8 cellular contexts compared by ENCODE assay signal in genomic region chr1:66931548-66932124, GRCh38. TPM values are rescaled to one million over a fixed set of nuclear protein-coding genes. Genes with fewer than 3 reads are reported as not detected.
DNase-seq lines count a peak whose midpoint lies in the region; ATAC-seq and TF ChIP-seq lines count a peak whose summit lies in the region.

No MANE protein-coding gene starts in this region.

- peak overlapping the region; percentile 90 for H3K9ac ChIP-seq in SK-N-SH

- WGBS in SK-N-SH (ENCODE audit: low lambda C conversion rate): 40% methylated on average over 6 of the region's 6 CpGs
- 14 to 15% methylated on average over 6 of the region's 6 CpGs for WGBS in testis, 2 donors

- H3K4me3 Mint-ChIP-seq in WTC11: peak overlapping the region; percentile 94

- H3K36me3 ChIP-seq in SK-N-SH (replicated peaks in 1 of 2; ENCODE audit: control insufficient read depth in 1 of 2, insufficient read depth in 2 of 2, low read length in 1 of 2): peaks cover 21 to 24% of the 10 kb centered on the region in 2 experiments
- H3K36me3 ChIP-seq in testis (ENCODE audit: low read depth, missing control alignments): no peaks in the 10 kb centered on the region

- peaks cover 93% of the 10 kb centered on the region for H3K79me2 ChIP-seq in SK-N-SH (ENCODE audit: insufficient read depth)

- DNase-seq in SK-N-SH (no peak), WTC11 (ENCODE audit: low spot score) (no peak), testis (no peak), NCI-H2196 (lab: John Stamatoyannopoulos, UW; ENCODE audit: unreplicated experiment) (no peak), SK-N-DZ (ENCODE audit: low spot score) (no peak)

- CTCF ChIA-PET in SK-N-SH (lab: Yijun Ruan, JAX): interaction anchor here (0.6 kb wide), 1 partner anchor 83 kb away, joined by 3 read pairs; no protein-coding TSS in a partner anchor
- CTCF ChIA-PET in WTC11 (lab: Charles Lee): no interaction called here

- H3K9me3 Mint-ChIP-seq in WTC11: no peaks in the 10 kb centered on the region

- no peaks in the 10 kb centered on the region for H3K27me3 Mint-ChIP-seq in WTC11 (ENCODE audit: low read depth)

- no peak for ATAC-seq in SK-N-SH treated with all-trans-retinoic acid at 6 μM for 48 hours
- ATAC-seq in WTC11: no peak
- no peak for ATAC-seq in GM21423 (IDR thresholded peaks at IDR 0.05; ENCODE audit: unreplicated experiment)

- peak overlapping the region; percentile 91 for H3K27ac Mint-ChIP-seq in WTC11

- POLR2A ChIA-PET in SK-N-SH (lab: Yijun Ruan, JAX) (no interaction called here), WTC11 (lab: Charles Lee) (no interaction called here)

- no peaks in the 10 kb centered on the region for H3K9me2 ChIP-seq in SK-N-SH

- peak overlapping the region; percentile 82 for H3K4me2 ChIP-seq in SK-N-SH

- TF ChIP-seq EP300 in SK-N-SH (IDR thresholded peaks at IDR 0.05; ENCODE audit: borderline replicate concordance in 1 of 2, low read depth in 1 of 2, low read length in 1 of 2): no peak

- H3K9me3 ChIP-seq in SK-N-SH: no peaks in the 10 kb centered on the region
- no peaks in the 10 kb centered on the region for H3K9me3 ChIP-seq in testis

- H3F3A ChIP-seq in SK-N-SH (replicated peaks; ENCODE audit: insufficient read depth): peaks cover 15% of the 10 kb centered on the region

- intact Hi-C loops in testis (cut with DNase I; ENCODE audit: low total_unique reads): no loop called here

- no peak for TF ChIP-seq RAD21 in SK-N-SH (IDR thresholded peaks at IDR 0.05; ENCODE audit: low read length)

- H3K27me3 ChIP-seq in SK-N-SH (ENCODE audit: insufficient read depth): no peaks in the 10 kb centered on the region
- no peaks in the 10 kb centered on the region for H3K27me3 ChIP-seq in testis

- peak overlapping the region; percentile 86 to 89 for H3K4me3 ChIP-seq in SK-N-SH (ENCODE audit: low read depth in 2 of 2, low read length in 1 of 2)
- peak overlapping the region; percentile 82 for H3K4me3 ChIP-seq in iPS-11a (ENCODE audit: low read depth, low read length)
- peak overlapping the region; percentile 83 to 89 for H3K4me3 ChIP-seq in testis

- no peak for TF ChIP-seq POLR2A in testis (IDR thresholded peaks at IDR 0.05)

- no peak overlapping the region for H2AFZ ChIP-seq in SK-N-SH (ENCODE audit: low read depth)

- peaks cover 22 to 30% of the 10 kb centered on the region in 2 experiments for H3K4me1 ChIP-seq in SK-N-SH (ENCODE audit: control insufficient read depth in 1 of 2, insufficient read depth in 2 of 2, low read depth in 1 of 2, low read length in 1 of 2)
- peaks cover 9% of the 10 kb centered on the region for H3K4me1 ChIP-seq in testis

- peaks cover 28% of the 10 kb centered on the region for H4K20me1 ChIP-seq in SK-N-SH (ENCODE audit: insufficient read depth)

- H3K36me3 Mint-ChIP-seq in WTC11: no peaks in the 10 kb centered on the region

- H3K27ac ChIP-seq in SK-N-SH (ENCODE audit: low read depth in 2 of 2, low read length in 1 of 2) (peak overlapping the region; percentile 85 to 91), testis (peak overlapping the region; percentile 95 to 98)

- H3K4me1 Mint-ChIP-seq in WTC11: peaks cover 54% of the 10 kb centered on the region

- TF ChIP-seq CTCF in SK-N-SH (IDR thresholded peaks at IDR 0.05) (no peak), WTC11 (IDR thresholded peaks at IDR 0.05) (no peak), testis (IDR thresholded peaks at IDR 0.05) (no peak)

TF ChIP-seq in SK-N-SH, 30 proteins besides CTCF, POLR2A, EP300 and RAD21 (continues in another document):
- TF ChIP-seq ELF1 (IDR thresholded peaks at IDR 0.05) (no peak), GATA2 (CRISPR knock-in tag; IDR thresholded peaks at IDR 0.05) (no peak), NFIC (IDR thresholded peaks at IDR 0.05; ENCODE audit: borderline replicate concordance) (no peak)

TF ChIP-seq in SK-N-SH treated with all-trans-retinoic acid at 6 μM for 48 hours, 23 proteins besides CTCF, POLR2A, EP300 and RAD21:
- TF ChIP-seq OSR1 (CRISPR knock-in tag; IDR thresholded peaks at IDR 0.05) (no peak), BACH2 (CRISPR knock-in tag; IDR thresholded peaks at IDR 0.05; ENCODE audit: borderline replicate concordance) (no peak), RARB (CRISPR knock-in tag; IDR thresholded peaks at IDR 0.05) (no peak), ZNF70 (CRISPR knock-in tag; IDR thresholded peaks at IDR 0.05) (no peak), CREB5 (CRISPR knock-in tag; IDR thresholded peaks at IDR 0.05; ENCODE audit: low read depth) (no peak), ZNF8 (CRISPR knock-in tag; IDR thresholded peaks at IDR 0.05) (no peak)

TF ChIP-seq in WTC11, 78 proteins besides CTCF, POLR2A, EP300 and RAD21 (continues in another document):
- TF ChIP-seq ZNF532 (CRISPR knock-in tag; IDR thresholded peaks at IDR 0.05; ENCODE audit: borderline replicate concordance) (no peak), EMX1 (CRISPR knock-in tag; IDR thresholded peaks at IDR 0.05) (no peak), IRF1 (CRISPR knock-in tag; IDR thresholded peaks at IDR 0.05) (no peak), ETV6 (CRISPR knock-in tag; IDR thresholded peaks at IDR 0.05) (no peak), ERG (CRISPR knock-in tag; IDR thresholded peaks at IDR 0.05) (no peak), TP53 (CRISPR knock-in tag; IDR thresholded peaks at IDR 0.05) (no peak)

RNA-seq across cellular contexts. Expression of gene MIER1, which starts 6.8 kb away (rescaled TPM):
- 4.4 and 5.5 TPM in 2 replicates for polyA plus RNA-seq in SK-N-SH (2012; rRNA removed)
- 6.7 and 8.4 TPM in 2 replicates for polyA plus RNA-seq in SK-N-SH (2012; cell fraction: cytosol; rRNA removed)
- polyA plus RNA-seq in SK-N-SH (2012; cell fraction: nucleus; rRNA removed): 2.4 and 5.8 TPM in 2 replicates
- total RNA-seq in WTC11 (2021): 30.0 to 31.0 TPM (median 30.4 TPM) in 3 replicates
- total RNA-seq in testis: 10 to 100 TPM; 53.8 to 60.8 TPM
- polyA plus RNA-seq in testis (ENCODE audit: insufficient read depth, low read depth, low replicate concordance): 28.8 TPM
- 10.8 and 10.9 TPM in 2 replicates for polyA plus RNA-seq in SK-N-DZ (2014; cell fraction: cytosol; rRNA removed)
- 12.2 and 13.8 TPM in 2 replicates for polyA plus RNA-seq in SK-N-DZ (2014; cell fraction: nucleus; rRNA removed)

RNA-seq across cellular contexts. Expression of gene DNAI4, which starts 7.0 kb away (rescaled TPM):
- polyA plus RNA-seq in SK-N-SH (2012; rRNA removed): 1.3 and 1.9 TPM in 2 replicates
- polyA plus RNA-seq in SK-N-SH (2012; cell fraction: cytosol; rRNA removed): 2.1 and 2.9 TPM in 2 replicates
- 1.0 and 2.8 TPM in 2 replicates for polyA plus RNA-seq in SK-N-SH (2012; cell fraction: nucleus; rRNA removed)
- total RNA-seq in WTC11 (2021): 1.6 to 2.7 TPM (median 2.1 TPM) in 3 replicates
- total RNA-seq in testis: 10 to 100 TPM; 21.7 to 40.8 TPM
- polyA plus RNA-seq in testis (ENCODE audit: insufficient read depth, low read depth, low replicate concordance): 56.7 TPM
- polyA plus RNA-seq in SK-N-DZ (2014; cell fraction: cytosol; rRNA removed): 0.89 and 2.5 TPM in 2 replicates
- 1.5 and 3.6 TPM in 2 replicates for polyA plus RNA-seq in SK-N-DZ (2014; cell fraction: nucleus; rRNA removed)
